In the genomic region with DNA sequence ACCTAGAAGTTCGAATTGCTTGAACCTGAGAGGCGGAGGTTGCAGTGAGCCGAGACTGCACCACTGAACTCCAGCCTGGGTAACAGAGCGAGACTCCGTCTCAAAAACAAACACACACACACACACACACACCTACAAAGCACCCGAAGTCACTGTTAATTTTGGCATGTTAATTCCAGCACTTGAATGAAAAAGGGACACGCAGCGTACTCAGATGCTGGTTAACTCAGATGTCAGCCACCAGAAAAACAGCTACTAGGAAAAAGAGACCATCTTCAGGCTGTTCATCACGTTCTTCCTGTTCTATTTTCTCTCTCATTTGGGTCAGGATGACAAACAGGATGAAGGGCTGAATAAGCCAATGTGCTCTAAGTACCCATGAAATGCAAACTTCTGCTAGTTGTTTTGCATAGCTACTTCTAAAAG, we compare ENCODE assay signal across 11 cellular contexts. TPM values are rescaled to one million over a fixed set of nuclear protein-coding genes. Genes with fewer than 3 reads are reported as not detected.
DNase-seq lines count a peak whose midpoint lies in the region; ATAC-seq and TF ChIP-seq lines count a peak whose summit lies in the region.
"Had no signal": no experiment of that assay in that cellular context is flagged by ENCODE, and none has a peak within 500 bp of the region (broad histone marks: within the 10 kb centered on the region; RNA-seq: fewer than 3 reads in every experiment).

No MANE protein-coding gene starts in this region.

- peak overlapping the region; percentile 31 to 92 (median 88) for H3K4me3 Mint-ChIP-seq in IgD-negative memory B cell

- DNase-seq in right lobe of liver = no peak
- no peak for DNase-seq in esophagus squamous epithelium (lab: John Stamatoyannopoulos, UW)
- no peak for DNase-seq in NOMO-1 treated with dmso at 0.1 percent for 144 hours (lab: John Stamatoyannopoulos, UW; ENCODE audit: unreplicated experiment)
- no peak for DNase-seq in GM23248
- DNase-seq in activated effector memory CD4-positive, alpha-beta T cell treated with anti-CD3 and anti-CD28 coated beads, Interleukin-2, amount 50 U/mL, for 16 hours = no peak
- DNase-seq: KG1; SHP77 treated with DMSO at 0.1 percent for 48 hours; stimulated activated CD4-positive, alpha-beta T cell treated with anti-CD3 and anti-CD28 coated beads, Interleukin-4, amount 100 ng/mL, for 1 hour had no signal

- H3F3A ChIP-seq in GM23248 (ENCODE audit: insufficient read depth) = no peaks in the 10 kb centered on the region

- H3K4me3 ChIP-seq in right lobe of liver (peak overlapping the region in 2 of 3 donors; percentile 7 to 8), esophagus squamous epithelium (no peak overlapping the region), GM23248 (no peak overlapping the region)

- H3K27ac ChIP-seq in right lobe of liver (no peak overlapping the region), esophagus squamous epithelium (no peak overlapping the region), GM23248 (no peak overlapping the region)

- no peaks in the 10 kb centered on the region for H3K79me2 ChIP-seq in GM23248 (ENCODE audit: insufficient read depth)

- H3K27ac Mint-ChIP-seq in IgD-negative memory B cell = peak overlapping the region; percentile 12 to 92 (median 47)

- H3K4me1 Mint-ChIP-seq in IgD-negative memory B cell = peaks cover 8 to 16% (median 13%) of the 10 kb centered on the region in 3 donors

- no peaks in the 10 kb centered on the region for H3K27me3 ChIP-seq in right lobe of liver
- no peaks in the 10 kb centered on the region for H3K27me3 ChIP-seq in esophagus squamous epithelium
- no peaks in the 10 kb centered on the region for H3K27me3 ChIP-seq in GM23248 (replicated peaks; ENCODE audit: insufficient read depth)

- H3K4me2 ChIP-seq in GM23248 (ENCODE audit: unreplicated experiment) = no peak overlapping the region

- peaks cover 0 to 2% (median 0%) of the 10 kb centered on the region in 3 donors for H3K9me3 Mint-ChIP-seq in IgD-negative memory B cell

- in situ Hi-C loops in GM23248 (cut with MboI) = no loop called here

- intact Hi-C loops in right lobe of liver (cut with DNase I) = no loop called here
- intact Hi-C loops in esophagus squamous epithelium (cut with DNase I) = no loop called here

- no peak for TF ChIP-seq POLR2A in right lobe of liver (IDR thresholded peaks at IDR 0.05)
- TF ChIP-seq POLR2A in esophagus squamous epithelium (IDR thresholded peaks at IDR 0.05) = no peak

- H3K9ac ChIP-seq in GM23248 = no peak overlapping the region

- TF ChIP-seq CTCF in right lobe of liver (IDR thresholded peaks at IDR 0.05) = no peak
- TF ChIP-seq CTCF in esophagus squamous epithelium (IDR thresholded peaks at IDR 0.05) = no peak

- no peaks in the 10 kb centered on the region for H3K9me2 ChIP-seq in GM23248 (ENCODE audit: insufficient read depth)

- H4K20me1 ChIP-seq in GM23248 (ENCODE audit: insufficient read depth) = no peaks in the 10 kb centered on the region; the same call in 1 of the 2 replicates

- H3K4me1 ChIP-seq in right lobe of liver = no peaks in the 10 kb centered on the region
- peaks cover 0 to 8% (median 0%) of the 10 kb centered on the region in 3 donors for H3K4me1 ChIP-seq in esophagus squamous epithelium
- H3K4me1 ChIP-seq in GM23248 (ENCODE audit: insufficient read depth) = no peaks in the 10 kb centered on the region

- H3K9me3 ChIP-seq in right lobe of liver = no peaks in the 10 kb centered on the region
- no peaks in the 10 kb centered on the region for H3K9me3 ChIP-seq in esophagus squamous epithelium
- no peaks in the 10 kb centered on the region for H3K9me3 ChIP-seq in GM23248 (ENCODE audit: low read depth)

- WGBS in right lobe of liver (ENCODE audit: insufficient coverage, low coverage, low lambda C conversion rate, missing lambda C conversion rate) = 33% methylated on average over 9 of the region's 9 CpGs
- WGBS in esophagus squamous epithelium, 2 donors = 77 to 87% methylated on average over 8 to 9 of the region's 9 CpGs
- 93 to 95% methylated on average over 9 of the region's 9 CpGs for WGBS in GM23248 (ENCODE audit: low coverage in 1 of 2, low lambda C conversion rate in 2 of 2, missing lambda C conversion rate in 2 of 2), 2 experiments

- H3K36me3 ChIP-seq in right lobe of liver (peaks cover 0 to 8% (median 0%) of the 10 kb centered on the region in 4 donors), esophagus squamous epithelium (peaks cover 0 to 28% (median 0%) of the 10 kb centered on the region in 3 donors), GM23248 (ENCODE audit: low read depth) (no peaks in the 10 kb centered on the region)

- ATAC-seq in GM18511 (IDR thresholded peaks at IDR 0.05; ENCODE audit: unreplicated experiment) (peak; percentile 91), GM21529 (IDR thresholded peaks at IDR 0.05; ENCODE audit: unreplicated experiment) (peak; percentile 86), right lobe of liver (peak; percentile 64 to 67 (median 66))

- no peaks in the 10 kb centered on the region for H3K27me3 Mint-ChIP-seq in IgD-negative memory B cell

- no peak overlapping the region for H2AFZ ChIP-seq in GM23248

- H3K36me3 Mint-ChIP-seq in IgD-negative memory B cell = peaks cover 3% of the 10 kb centered on the region

RNA-seq across cellular contexts. Expression of a gene that starts 46.9 kb away (rescaled TPM):
- polyA plus RNA-seq in IgD-negative memory B cell (29.5 TPM), GM23248 (2016; fragmentation: Nextera tagmentation; extraction: Ambion mirVana) (14.0 and 14.1 TPM in 2 replicates)
- total RNA-seq in right lobe of liver (10 to 100 TPM in 1 of 6 experiments, 1 to 10 TPM in 5; 4.4 to 10.7 (median 7.4) TPM), esophagus squamous epithelium (10 to 100 TPM in 2 of 4 donors, 1 to 10 TPM in 2; 4.1 to 12.4 (median 9.0) TPM)
- total RNA-seq in GM23248 (2014; rRNA removed; shearing (Covaris generic)) = 7.8 and 13.1 TPM in 2 replicates

Comparison
In these comparisons a context has a peak if more than half of its experiments do, and no peak if none do; other contexts are left out.
1. H3K4me3 ChIP-seq: peak in right lobe of liver (2 of 3); none in esophagus squamous epithelium (0 of 4) and GM23248 (single experiment).
2. Peak in every context shown above with its lines, with median percentiles within 50 percentile points of each other: ATAC-seq.